Comparison of ENCODE assay signal across 24 cellular contexts in the genomic region with DNA sequence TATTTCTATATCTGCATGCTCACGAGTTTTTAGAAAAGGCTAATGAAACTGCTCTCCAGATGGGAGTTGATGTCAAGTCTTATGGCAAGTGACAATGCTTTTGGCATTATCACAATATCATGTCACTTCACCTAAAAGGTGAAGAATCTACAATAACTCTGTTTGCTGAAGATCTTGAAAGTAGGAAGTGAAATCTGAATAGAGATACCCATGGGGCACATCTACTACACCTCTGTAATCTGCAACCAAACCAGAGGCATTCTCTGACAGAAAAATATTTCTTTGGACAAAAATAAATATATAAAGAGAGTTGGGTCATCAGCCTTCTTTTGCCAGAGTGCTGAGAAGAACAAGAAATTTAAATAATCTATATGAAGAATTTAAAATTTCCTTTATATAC.
"Had no signal": no experiment of that assay in that cellular context is flagged by ENCODE, and none has a peak within 500 bp of the region (broad histone marks: within the 10 kb centered on the region; RNA-seq: fewer than 3 reads in every experiment).

No MANE protein-coding gene starts in this region.

- H3K36me3 ChIP-seq: breast epithelium, heart right ventricle, left lung, lower lobe of right lung, right atrium auricular region, tibial nerve had no signal

- H3K9me3 ChIP-seq: breast epithelium, left lung, lower lobe of right lung, right atrium auricular region, tibial nerve had no signal

- H3K4me3 ChIP-seq: breast epithelium, heart right ventricle, left lung, lower lobe of right lung, mucosa of descending colon, right atrium auricular region, smooth muscle cell, tibial nerve had no signal

- DNase-seq: activated CD4-positive, alpha-beta T cell treated with anti-CD3 and anti-CD28 coated beads, Interleukin-2, amount 50 U/mL, for 1 hour; activated CD8-positive, alpha-beta memory T cell treated with anti-CD3 and anti-CD28 coated beads, Interleukin-2, amount 10 ng/mL, durations not matched to agents 7 days and 5 days; activated CD8-positive, alpha-beta T cell treated with anti-CD3 and anti-CD28 coated beads for 36 hours; activated T-cell treated with anti-CD3 and anti-CD28 coated beads, Interleukin-2, amount 50 U/mL, for 48 hours; central memory CD4-positive, alpha-beta T cell; endodermal cell; foreskin fibroblast; heart right ventricle; kidney glomerular epithelial cell; left lung; lower lobe of right lung; mucosa of descending colon; stimulated activated CD4-positive, alpha-beta T cell treated with anti-CD3 and anti-CD28 coated beads, Interleukin-1b, Interleukin-23, amount 100 ng/mL, for 48 hours; stimulated activated CD4-positive, alpha-beta T cell treated with anti-CD3 and anti-CD28 coated beads, Interleukin-4, amount 100 ng/mL, for 4 hours; stimulated activated CD8-positive, alpha-beta memory T cell treated with anti-CD3 and anti-CD28 coated beads, Interleukin-4, amount 100 ng/mL, for 48 hours; stimulated activated naive CD4-positive, alpha-beta T cell treated with Interleukin-2 at 50 U/mL for 16 hours had no signal

- H3K27ac ChIP-seq: breast epithelium, heart right ventricle, left lung, lower lobe of right lung, right atrium auricular region, tibial nerve had no signal

- H3K4me2 ChIP-seq: smooth muscle cell had no signal

- H3K27me3 ChIP-seq: right atrium auricular region had no signal

- H3K4me1 ChIP-seq: breast epithelium had no signal

- ATAC-seq: activated CD8-positive, alpha-beta memory T cell treated with anti-CD3 and anti-CD28 coated beads, Interleukin-2, amount 10 ng/mL, durations not matched to agents 7 days and 5 days; activated CD8-positive, alpha-beta T cell treated with anti-CD3 and anti-CD28 coated beads for 36 hours; activated naive CD4-positive, alpha-beta T cell treated with anti-CD3 and anti-CD28 coated beads, Interleukin-2, amount 50 U/mL, for 72 hours; esophagus mucosa; heart right ventricle; left lung; lower lobe of right lung; mucosa of descending colon; natural killer cell treated with Interleukin-12 subunit alpha and Interleukin-12 subunit beta and Interleukin-15 and Interleukin-18, amount 100 ng/mL, for 72 hours; WTC11 had no signal
